ENCODE assay signal across 28 cellular contexts in the genomic region with DNA sequence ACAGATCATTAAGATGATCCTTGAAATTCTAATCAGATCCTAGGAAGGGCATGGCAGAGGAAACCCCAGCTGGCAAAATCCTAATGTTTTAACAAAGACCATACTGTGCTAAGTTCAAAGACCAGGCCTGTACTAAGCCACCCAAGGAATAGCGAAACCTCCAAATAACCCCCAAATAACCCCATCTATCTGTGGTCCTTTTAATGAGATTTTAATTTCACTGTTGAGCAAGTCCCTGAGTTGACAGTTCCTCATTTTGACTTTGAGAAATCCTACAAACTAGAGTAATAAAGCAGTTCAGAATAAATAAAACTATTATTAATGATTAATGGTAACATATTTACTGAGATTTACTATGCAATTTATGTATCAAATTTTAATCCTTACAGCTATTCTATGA.
"Had no signal": no experiment of that assay in that cellular context is flagged by ENCODE, and none has a peak within 500 bp of the region (broad histone marks: within the 10 kb centered on the region; RNA-seq: fewer than 3 reads in every experiment).

No MANE protein-coding gene starts in this region.

- DNase-seq: activated CD8-positive, alpha-beta memory T cell treated with anti-CD3 and anti-CD28 coated beads, Interleukin-2, amount 10 ng/mL, durations not matched to agents 7 days and 5 days; activated CD8-positive, alpha-beta T cell treated with anti-CD3 and anti-CD28 coated beads, Interleukin-2, amount 10 ng/mL, durations not matched to agents 7 days and 5 days; activated naive CD8-positive, alpha-beta T cell treated with anti-CD3 and anti-CD28 coated beads, Interleukin-2, amount 50 U/mL, for 24 hours; activated T-cell treated with anti-CD3 and anti-CD28 coated beads, Interleukin-2, amount 50 U/mL, for 48 hours; amygdala; caudate nucleus; cortex of kidney; effector memory CD8-positive, alpha-beta T cell; erythroblast; hippocampal formation; immature natural killer cell; midbrain; naive thymus-derived CD4-positive, alpha-beta T cell; nucleus accumbens; pancreas; psoas muscle; stimulated activated CD4-positive, alpha-beta T cell treated with anti-CD3 and anti-CD28 coated beads, Interleukin-1b, Interleukin-23, amount 100 ng/mL, for 48 hours; stimulated activated CD4-positive, alpha-beta T cell treated with anti-CD3 and anti-CD28 coated beads, Interleukin-4, amount 100 ng/mL, for 4 hours; stimulated activated naive CD4-positive, alpha-beta T cell treated with Interleukin-2 at 50 U/mL for 16 hours; T1000; testis; transverse colon had no signal

- H3K9me3 Mint-ChIP-seq: activated naive CD4-positive, alpha-beta T cell treated with anti-CD3 and anti-CD28 coated beads, Interleukin-2, amount 50 U/mL, for 24 hours; activated naive CD8-positive, alpha-beta T cell treated with anti-CD3 and anti-CD28 coated beads, Interleukin-2, amount 50 U/mL, for 24 hours; activated T-helper 2 cell treated with anti-CD3 and anti-CD28 coated beads, Interferon-gamma antibody, Interleukin-2, Interleukin-4, amounts not matched to agents 10 μg/mL and 5 μg/mL and 100 μg/mL, durations not matched to agents 14 hours and 24 hours and 36 hours; effector memory CD8-positive, alpha-beta T cell; immature natural killer cell; memory B cell; neural crest cell; WTC11 had no signal

- H3K27me3 Mint-ChIP-seq: activated CD8-positive, alpha-beta memory T cell treated with anti-CD3 and anti-CD28 coated beads, Interleukin-2, amount 10 ng/mL, durations not matched to agents 7 days and 5 days; activated naive CD4-positive, alpha-beta T cell treated with anti-CD3 and anti-CD28 coated beads, Interleukin-2, amount 50 U/mL, for 24 hours; activated naive CD8-positive, alpha-beta T cell treated with anti-CD3 and anti-CD28 coated beads, Interleukin-2, amount 50 U/mL, for 24 hours; effector memory CD8-positive, alpha-beta T cell; memory B cell; naive thymus-derived CD4-positive, alpha-beta T cell had no signal

- H3K27ac Mint-ChIP-seq: activated CD8-positive, alpha-beta memory T cell treated with anti-CD3 and anti-CD28 coated beads, Interleukin-2, amount 10 ng/mL, durations not matched to agents 7 days and 5 days; activated CD8-positive, alpha-beta T cell treated with anti-CD3 and anti-CD28 coated beads, Interleukin-2, amount 10 ng/mL, durations not matched to agents 7 days and 5 days; activated naive CD4-positive, alpha-beta T cell treated with anti-CD3 and anti-CD28 coated beads, Interleukin-2, amount 50 U/mL, for 24 hours; activated naive CD8-positive, alpha-beta T cell treated with anti-CD3 and anti-CD28 coated beads, Interleukin-2, amount 50 U/mL, for 24 hours; activated T-helper 2 cell treated with anti-CD3 and anti-CD28 coated beads, Interferon-gamma antibody, Interleukin-2, Interleukin-4, amounts not matched to agents 10 μg/mL and 5 μg/mL and 100 μg/mL, durations not matched to agents 14 hours and 24 hours and 36 hours; memory B cell; naive thymus-derived CD4-positive, alpha-beta T cell; WTC11 had no signal

- H3K4me1 Mint-ChIP-seq: activated naive CD4-positive, alpha-beta T cell treated with anti-CD3 and anti-CD28 coated beads, Interleukin-2, amount 50 U/mL, for 24 hours; memory B cell; neural crest cell had no signal

- H3K36me3 Mint-ChIP-seq: WTC11 had no signal

- ATAC-seq: activated CD8-positive, alpha-beta memory T cell treated with anti-CD3 and anti-CD28 coated beads, Interleukin-2, amount 10 ng/mL, durations not matched to agents 7 days and 5 days; activated CD8-positive, alpha-beta T cell treated with anti-CD3 and anti-CD28 coated beads, Interleukin-2, amount 10 ng/mL, durations not matched to agents 7 days and 5 days; activated naive CD8-positive, alpha-beta T cell treated with anti-CD3 and anti-CD28 coated beads, Interleukin-2, amount 50 U/mL, for 24 hours; effector memory CD8-positive, alpha-beta T cell; gastroesophageal sphincter; naive thymus-derived CD4-positive, alpha-beta T cell; pancreas; psoas muscle; WTC11 had no signal

- FAIRE-seq: pancreas had no signal

- H3K4me3 Mint-ChIP-seq: activated CD8-positive, alpha-beta memory T cell treated with anti-CD3 and anti-CD28 coated beads, Interleukin-2, amount 10 ng/mL, durations not matched to agents 7 days and 5 days; activated CD8-positive, alpha-beta T cell treated with anti-CD3 and anti-CD28 coated beads, Interleukin-2, amount 10 ng/mL, durations not matched to agents 7 days and 5 days; activated naive CD4-positive, alpha-beta T cell treated with anti-CD3 and anti-CD28 coated beads, Interleukin-2, amount 50 U/mL, for 24 hours; activated naive CD8-positive, alpha-beta T cell treated with anti-CD3 and anti-CD28 coated beads, Interleukin-2, amount 50 U/mL, for 24 hours; effector memory CD8-positive, alpha-beta T cell; immature natural killer cell; memory B cell; naive thymus-derived CD4-positive, alpha-beta T cell; neural crest cell; WTC11 had no signal
